ENCODE assay signal across 1 cellular context in the genomic region with DNA sequence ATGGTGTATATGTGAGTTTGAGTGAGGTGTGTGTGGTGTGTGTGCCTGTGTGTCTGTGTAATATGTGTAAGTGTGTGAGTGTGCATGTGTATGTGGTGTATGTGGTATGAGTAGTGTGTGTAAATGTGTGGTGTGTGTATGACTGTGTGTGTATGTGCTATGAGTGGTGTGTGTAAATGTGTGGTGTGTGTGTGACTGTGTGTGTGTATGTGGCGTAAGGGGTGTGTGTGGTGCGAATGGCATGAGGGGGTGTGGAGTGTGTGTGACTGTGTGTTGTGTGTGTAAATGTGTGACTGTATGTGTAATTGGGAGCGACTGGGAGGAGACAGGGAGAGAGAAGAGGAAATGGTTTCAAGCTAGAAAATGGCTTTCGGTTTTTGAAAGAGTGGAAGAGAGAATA.
TF ChIP-seq lines count a peak whose summit lies in the region.

No MANE protein-coding gene starts in this region.

TF ChIP-seq in GM23338, 12 proteins besides CTCF, POLR2A, EP300 and RAD21 (continued from another document):
- TF ChIP-seq ZNF462 (CRISPR knock-in tag; IDR thresholded peaks at IDR 0.05) (no peak), STAT1 (IDR thresholded peaks at IDR 0.05; ENCODE audit: unreplicated experiment) (no peak), CREB1 (CRISPR knock-in tag; IDR thresholded peaks at IDR 0.05; ENCODE audit: low read depth) (no peak)
TF ChIP-seq in GM23338: peak in this region for 0.
